ENCODE assay signal across 7 cellular contexts in genomic region chr20:57181639-57182038, GRCh38.
"Had no signal": no experiment of that assay in that cellular context is flagged by ENCODE, and none has a peak within 500 bp of the region (broad histone marks: within the 10 kb centered on the region; RNA-seq: fewer than 3 reads in every experiment).

No MANE protein-coding gene starts in this region.

- H3K36me3 ChIP-seq: HAP-1 had no signal

- H3K27ac Mint-ChIP-seq: HFFc6 had no signal

- H3K9me3 Mint-ChIP-seq: HFFc6 had no signal

- H3K4me3 ChIP-seq: HAP-1, K562 had no signal

- H3K9me3 ChIP-seq: HAP-1 had no signal

- ATAC-seq: HCT116 had no signal

- FAIRE-seq: K562 had no signal

- H3K4me3 Mint-ChIP-seq: HFFc6 had no signal

- DNase-seq: GOT3, HFFc6, IMR-90 had no signal

- H3K27ac ChIP-seq: HL-60 had no signal

- H3K4me1 ChIP-seq: HAP-1 had no signal
